In the genomic region with DNA sequence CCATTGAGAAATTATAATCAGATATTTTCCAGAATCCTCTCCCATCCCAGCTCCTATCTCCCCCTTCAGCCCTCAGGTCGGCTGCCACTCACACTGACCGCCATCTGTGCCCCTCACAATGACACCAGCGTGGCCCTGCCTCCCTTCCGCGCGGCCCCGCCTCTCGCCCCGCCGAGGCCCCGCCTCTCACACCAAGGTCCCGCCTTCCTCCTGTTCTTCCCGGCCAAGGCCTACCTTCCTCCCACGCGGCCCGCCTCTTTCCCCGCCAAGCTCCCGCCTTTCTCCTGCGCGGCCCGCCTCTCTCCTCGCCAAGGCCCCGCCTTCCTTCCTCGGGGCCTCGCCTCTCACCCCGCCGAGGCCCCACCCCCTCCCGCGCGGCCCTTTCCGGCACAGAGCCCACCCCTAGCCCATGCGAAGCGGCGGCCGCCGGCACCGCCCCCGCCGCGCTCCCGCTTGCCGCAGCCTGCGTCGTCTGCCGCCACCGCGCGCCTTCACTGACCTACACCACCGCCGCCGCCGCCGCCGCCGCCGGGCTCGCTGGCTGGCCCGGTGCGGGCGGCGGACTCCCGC, we compare ENCODE assay signal across 8 cellular contexts. TPM values are rescaled to one million over a fixed set of nuclear protein-coding genes. Genes with fewer than 3 reads are reported as not detected.
DNase-seq lines count a peak whose midpoint lies in the region; ATAC-seq and TF ChIP-seq lines count a peak whose summit lies in the region.

A gene (plus strand): TSS at position 410 of the 570 bp plus-strand sequence. CDS start 261 bp downstream, outside the sequence.

- TF ChIP-seq CTCF in KMS-11 (conservative IDR thresholded peaks at IDR 0.05; ENCODE audit: low read depth, low read length): no peak
- TF ChIP-seq CTCF in Panc1 (IDR thresholded peaks at IDR 0.05): no peak
- no peak for TF ChIP-seq CTCF in epithelial cell of proximal tubule (conservative IDR thresholded peaks at IDR 0.05; ENCODE audit: low read depth, low read length)

- H2AFZ ChIP-seq in KMS-11 (ENCODE audit: low read depth): peak within 1 kb of the TSS; percentile 85; the same call in 1 of the 2 replicates

- peaks cover 43% of the 10 kb centered on the region for H3K79me2 ChIP-seq in KMS-11 (ENCODE audit: insufficient read depth, low read depth)

- peaks cover 54% of the 10 kb centered on the region for H3K4me1 Mint-ChIP-seq in activated T-cell treated with anti-CD3 and anti-CD28 coated beads, Interleukin-2, amount 50 U/mL, for 24 hours (ENCODE audit: low read depth)

- BruUV-seq in Panc1 (replicated peaks; lab: Mats Ljungman, UMichigan): no TSS peak

- DNase-seq in DMS153 treated with DMSO at 0.1 percent for 48 hours (lab: John Stamatoyannopoulos, UW; ENCODE audit: unreplicated experiment): peak; percentile 99
- DNase-seq in Panc1 (ENCODE audit: low read depth, low spot score): peak; percentile 87
- DNase-seq in activated T-cell treated with anti-CD3 and anti-CD28 coated beads, Interleukin-2, amount 50 U/mL, for 24 hours: peak; percentile 99
- peak; percentile 33 for DNase-seq in epithelial cell of proximal tubule (ENCODE audit: low read depth)
- peak; percentile 95 to 97 for DNase-seq in stimulated activated CD8-positive, alpha-beta memory T cell treated with anti-CD3 and anti-CD28 coated beads, Interleukin-4, amount 100 ng/mL, for 4 hours (ENCODE audit: low read depth in 2 of 2, low spot score in 1 of 2)

- in situ Hi-C loops in Panc1 (cut with HindIII; ENCODE audit: low pct_unique_long_range_greater_than_20kb, low sequenced_read_pairs): no loop called here

- H3K4me3 ChIP-seq in KMS-11 (IDR thresholded peaks at IDR 0.05; ENCODE audit: insufficient read depth, low read depth, low read length) (no peak within 1 kb of the TSS), Panc1 (ENCODE audit: low read depth in 2 of 2, low read length in 2 of 2) (peak within 1 kb of the TSS; percentile 86 to 96), epithelial cell of proximal tubule (ENCODE audit: low read depth, low read length) (peak within 1 kb of the TSS; percentile 90), mucosa of rectum (ENCODE audit: low read length in 2 of 2) (peak within 1 kb of the TSS; percentile 92 to 98)

- no peaks in the 10 kb centered on the region for H3K9me3 ChIP-seq in Panc1 (ENCODE audit: control insufficient read depth, insufficient read depth, low read depth, low read length)
- no peaks in the 10 kb centered on the region for H3K9me3 ChIP-seq in mucosa of rectum (ENCODE audit: control insufficient read depth in 2 of 2, low read length in 2 of 2)

- POLR2A ChIA-PET in Panc1 (lab: Charles Lee): interaction anchor here (0.6 to 2.5 kb wide), 2 partner anchors 14 to 34 kb away, joined by 7 to 17 read pairs; a partner anchor contains a TSS

- peak within 1 kb of the TSS; percentile 87 for H3K9ac ChIP-seq in KMS-11
- peak within 1 kb of the TSS; percentile 94 to 97 for H3K9ac ChIP-seq in mucosa of rectum (ENCODE audit: low read depth in 1 of 2, low read length in 2 of 2)

- ATAC-seq in GM21786 (IDR thresholded peaks at IDR 0.05; ENCODE audit: unreplicated experiment) (peak; percentile 84), Panc1 (peak; percentile 96)

- peak within 1 kb of the TSS; percentile 82 for H3K4me2 ChIP-seq in KMS-11

- H3K36me3 ChIP-seq in KMS-11 (ENCODE audit: insufficient read depth): peaks cover 14% of the 10 kb centered on the region; the same call in 1 of the 2 replicates
- H3K36me3 ChIP-seq in Panc1 (ENCODE audit: control insufficient read depth, insufficient read depth, low read length): peaks cover 30% of the 10 kb centered on the region
- H3K36me3 ChIP-seq in mucosa of rectum (ENCODE audit: control insufficient read depth in 2 of 2, insufficient read depth in 2 of 2, low read length in 2 of 2): peaks cover 12 to 18% of the 10 kb centered on the region in 2 donors

- peak within 1 kb of the TSS; percentile 96 for H3K27ac Mint-ChIP-seq in activated T-cell treated with anti-CD3 and anti-CD28 coated beads, Interleukin-2, amount 50 U/mL, for 24 hours

- H3K27me3 ChIP-seq in KMS-11 (ENCODE audit: insufficient read depth, low read depth): no peaks in the 10 kb centered on the region
- H3K27me3 ChIP-seq in Panc1 (ENCODE audit: control insufficient read depth, insufficient read depth, low read length): no peaks in the 10 kb centered on the region
- no peaks in the 10 kb centered on the region for H3K27me3 ChIP-seq in mucosa of rectum (ENCODE audit: control insufficient read depth in 2 of 2, insufficient read depth in 2 of 2, low read length in 2 of 2)

- intact Hi-C loops in Panc1 (cut with micrococcal nuclease; ENCODE audit: unreplicated experiment): no loop called here

- no peaks in the 10 kb centered on the region for H3K9me3 Mint-ChIP-seq in activated T-cell treated with anti-CD3 and anti-CD28 coated beads, Interleukin-2, amount 50 U/mL, for 24 hours

- H3K27me3 Mint-ChIP-seq in activated T-cell treated with anti-CD3 and anti-CD28 coated beads, Interleukin-2, amount 50 U/mL, for 24 hours: no peaks in the 10 kb centered on the region

- H3K4me1 ChIP-seq in KMS-11 (ENCODE audit: low read depth, poor library complexity, severe bottlenecking) (peaks cover 19% of the 10 kb centered on the region), Panc1 (ENCODE audit: control insufficient read depth, insufficient read depth, low read length) (peaks cover 24% of the 10 kb centered on the region), mucosa of rectum (ENCODE audit: control insufficient read depth in 2 of 2, insufficient read depth in 2 of 2, low read length in 2 of 2) (peaks cover 6 to 8% of the 10 kb centered on the region in 2 donors)

- peaks cover 74% of the 10 kb centered on the region for H3K36me3 Mint-ChIP-seq in activated T-cell treated with anti-CD3 and anti-CD28 coated beads, Interleukin-2, amount 50 U/mL, for 24 hours (ENCODE audit: low read depth)

- H3K27ac ChIP-seq in KMS-11: peak within 1 kb of the TSS; percentile 75
- peak within 1 kb of the TSS; percentile 97 for H3K27ac ChIP-seq in Panc1 (ENCODE audit: low read length)
- H3K27ac ChIP-seq in mucosa of rectum (ENCODE audit: low read depth in 2 of 2, low read length in 2 of 2): peak within 1 kb of the TSS; percentile 97

- CTCF ChIA-PET in Panc1 (lab: Charles Lee): interaction anchor here (0.8 to 1.0 kb wide), 2 partner anchors 12 to 14 kb away, joined by 5 to 11 read pairs; no protein-coding TSS in a partner anchor

- H3K4me3 Mint-ChIP-seq in activated T-cell treated with anti-CD3 and anti-CD28 coated beads, Interleukin-2, amount 50 U/mL, for 24 hours: peak within 1 kb of the TSS; percentile 97

- H4K20me1 ChIP-seq in KMS-11 (ENCODE audit: insufficient read depth): no peaks in the 10 kb centered on the region; the same call in 1 of the 2 replicates

RNA-seq across cellular contexts. Expression of the gene that starts here (rescaled TPM):
- 54.5 TPM for total RNA-seq in Panc1 (2021; ENCODE audit: unreplicated experiment)
- 40.6 TPM for polyA plus RNA-seq in Panc1 (2012; ENCODE audit: insufficient read length)
- 24.7 and 27.2 TPM in 2 replicates for total RNA-seq in epithelial cell of proximal tubule

Comparison
In these comparisons a context has a peak if more than half of its experiments do, and no peak if none do; other contexts are left out.
1. DNase-seq: peak in every context shown above with its lines; median percentile 99 in DMS153 treated with DMSO at 0.1 percent for 48 hours; 99 in activated T-cell treated with anti-CD3 and anti-CD28 coated beads, Interleukin-2, amount 50 U/mL, for 24 hours; 96 in stimulated activated CD8-positive, alpha-beta memory T cell treated with anti-CD3 and anti-CD28 coated beads, Interleukin-4, amount 100 ng/mL, for 4 hours; 87 in Panc1; 33 in epithelial cell of proximal tubule.